Comparison of ENCODE assay signal across 27 cellular contexts in the genomic region with DNA sequence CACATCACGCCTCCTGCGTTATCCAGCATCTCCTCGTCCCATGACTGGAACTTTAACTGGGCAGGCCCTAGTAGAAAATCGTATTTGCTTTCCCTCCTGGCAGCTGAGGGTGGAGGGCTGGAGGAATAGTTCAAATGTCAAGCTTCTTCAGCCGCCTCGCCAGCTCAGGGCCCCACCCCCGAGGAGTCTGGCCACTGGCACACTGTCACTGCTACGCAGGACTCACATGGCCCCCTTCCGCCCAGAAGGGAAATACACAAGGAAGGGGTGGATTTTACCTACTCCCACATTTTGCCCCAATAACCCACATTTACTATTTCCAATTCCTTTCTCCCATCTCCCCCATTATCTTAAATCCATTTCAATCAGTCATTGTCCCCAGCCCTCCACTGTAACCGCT. TPM values are rescaled to one million over a fixed set of nuclear protein-coding genes. Genes with fewer than 3 reads are reported as not detected.
"Had no signal": no experiment of that assay in that cellular context is flagged by ENCODE, and none has a peak within 500 bp of the region (broad histone marks: within the 10 kb centered on the region; RNA-seq: fewer than 3 reads in every experiment).

No MANE protein-coding gene starts in this region.

- H3K4me3 ChIP-seq: body of pancreas, cardiac muscle cell, lower lobe of right lung, stomach, suprapubic skin, tibial nerve had no signal

- H3K27me3 ChIP-seq: body of pancreas, cardiac muscle cell had no signal

- H3K9ac ChIP-seq: parathyroid adenoma had no signal

- H3K4me1 Mint-ChIP-seq: activated B cell treated with CpG ODN at 0.5 μM for 24 hours; activated CD4-positive, alpha-beta T cell treated with anti-CD3 and anti-CD28 coated beads for 36 hours; activated naive CD4-positive, alpha-beta T cell treated with anti-CD3 and anti-CD28 coated beads, Interleukin-2, amount 50 U/mL, for 24 hours; stimulated activated memory B cell treated with anti-CD40 and anti-IgM and Interleukin-4, amounts not matched to agents 10 μg/mL and 1 μg/mL and 100 μg/mL, for 72 hours had no signal

- H3K9me3 Mint-ChIP-seq: activated B cell treated with CpG ODN at 0.5 μM for 24 hours; activated T-helper 1 cell treated with anti-CD3 and anti-CD28 coated beads, Interleukin-12 subunit alpha, Interleukin-12 subunit beta, Interleukin-2, Interleukin-4 antibody, amounts not matched to agents 30 ng/mL and 10 ng/mL and 1 ng/mL, durations not matched to agents 14 hours and 24 hours and 36 hours; T-helper 1 cell treated with Interleukin-12 subunit alpha and Interleukin-12 subunit beta and Interleukin-4 antibody, amounts not matched to agents 30 μg/mL and 1 μg/mL, for 36 hours had no signal

- H3K27ac ChIP-seq: body of pancreas, cardiac muscle cell, lower lobe of right lung, parathyroid adenoma, stomach, suprapubic skin, tibial nerve had no signal

- ATAC-seq: activated CD4-positive, alpha-beta T cell treated with anti-CD3 and anti-CD28 coated beads for 36 hours; activated CD8-positive, alpha-beta T cell treated with anti-CD3 and anti-CD28 coated beads, Interleukin-2, amount 10 ng/mL, durations not matched to agents 7 days and 5 days; body of pancreas; left lobe of liver; naive thymus-derived CD4-positive, alpha-beta T cell; sciatic nerve; stimulated activated memory B cell treated with anti-CD40 and anti-IgM and Interleukin-4, amounts not matched to agents 10 μg/mL and 1 μg/mL and 100 μg/mL, for 72 hours had no signal

- DNase-seq: activated B cell treated with CpG ODN at 0.5 μM for 24 hours; activated CD4-positive, alpha-beta T cell treated with anti-CD3 and anti-CD28 coated beads for 36 hours; activated CD8-positive, alpha-beta T cell treated with anti-CD3 and anti-CD28 coated beads, Interleukin-2, amount 10 ng/mL, durations not matched to agents 7 days and 5 days; activated gamma-delta T cell; anterior cingulate cortex; body of pancreas; cortex of kidney; erythroblast; foreskin melanocyte; hypothalamus; kidney; lower lobe of right lung; naive thymus-derived CD4-positive, alpha-beta T cell; small intestine; stomach; T1000 had no signal

- H2AFZ ChIP-seq: parathyroid adenoma had no signal

- H3K9me3 ChIP-seq: body of pancreas, lower lobe of right lung, stomach, suprapubic skin, tibial nerve had no signal

- H3K36me3 ChIP-seq: cardiac muscle cell, lower lobe of right lung, stomach, suprapubic skin, tibial nerve had no signal

- H3K36me3 Mint-ChIP-seq: activated naive CD4-positive, alpha-beta T cell treated with anti-CD3 and anti-CD28 coated beads, Interleukin-2, amount 50 U/mL, for 24 hours; stimulated activated memory B cell treated with anti-CD40 and anti-IgM and Interleukin-4, amounts not matched to agents 10 μg/mL and 1 μg/mL and 100 μg/mL, for 72 hours had no signal

- H3K79me2 ChIP-seq: parathyroid adenoma had no signal

- H3K4me1 ChIP-seq: body of pancreas, lower lobe of right lung, stomach, suprapubic skin, tibial nerve had no signal

- H3K4me3 Mint-ChIP-seq: activated B cell treated with CpG ODN at 0.5 μM for 24 hours; activated CD4-positive, alpha-beta T cell treated with anti-CD3 and anti-CD28 coated beads for 36 hours; activated CD8-positive, alpha-beta T cell treated with anti-CD3 and anti-CD28 coated beads, Interleukin-2, amount 10 ng/mL, durations not matched to agents 7 days and 5 days; activated naive CD4-positive, alpha-beta T cell treated with anti-CD3 and anti-CD28 coated beads, Interleukin-2, amount 50 U/mL, for 24 hours; activated T-helper 1 cell treated with anti-CD3 and anti-CD28 coated beads, Interleukin-12 subunit alpha, Interleukin-12 subunit beta, Interleukin-2, Interleukin-4 antibody, amounts not matched to agents 30 ng/mL and 10 ng/mL and 1 ng/mL, durations not matched to agents 14 hours and 24 hours and 36 hours; naive thymus-derived CD4-positive, alpha-beta T cell; stimulated activated memory B cell treated with anti-CD40 and anti-IgM and Interleukin-4, amounts not matched to agents 10 μg/mL and 1 μg/mL and 100 μg/mL, for 72 hours; T-helper 1 cell treated with Interleukin-12 subunit alpha and Interleukin-12 subunit beta and Interleukin-4 antibody, amounts not matched to agents 30 μg/mL and 1 μg/mL, for 36 hours had no signal

- FAIRE-seq: endometrium, kidney, small intestine had no signal

- H3K27ac Mint-ChIP-seq: activated B cell treated with CpG ODN at 0.5 μM for 24 hours; activated CD4-positive, alpha-beta T cell treated with anti-CD3 and anti-CD28 coated beads for 36 hours; activated CD8-positive, alpha-beta T cell treated with anti-CD3 and anti-CD28 coated beads, Interleukin-2, amount 10 ng/mL, durations not matched to agents 7 days and 5 days; activated naive CD4-positive, alpha-beta T cell treated with anti-CD3 and anti-CD28 coated beads, Interleukin-2, amount 50 U/mL, for 24 hours; activated T-helper 1 cell treated with anti-CD3 and anti-CD28 coated beads, Interleukin-12 subunit alpha, Interleukin-12 subunit beta, Interleukin-2, Interleukin-4 antibody, amounts not matched to agents 30 ng/mL and 10 ng/mL and 1 ng/mL, durations not matched to agents 14 hours and 24 hours and 36 hours; naive thymus-derived CD4-positive, alpha-beta T cell; stimulated activated memory B cell treated with anti-CD40 and anti-IgM and Interleukin-4, amounts not matched to agents 10 μg/mL and 1 μg/mL and 100 μg/mL, for 72 hours; T-helper 1 cell treated with Interleukin-12 subunit alpha and Interleukin-12 subunit beta and Interleukin-4 antibody, amounts not matched to agents 30 μg/mL and 1 μg/mL, for 36 hours had no signal

RNA-seq across cellular contexts. Expression of a gene that starts 8.6 kb away (rescaled TPM):
- total RNA-seq: body of pancreas, stomach, suprapubic skin had no signal
- polyA plus RNA-seq: naive thymus-derived CD4-positive, alpha-beta T cell; stomach had no signal

RNA-seq across cellular contexts. Expression of a gene that starts 40.1 kb away (rescaled TPM):
- total RNA-seq: activated B cell treated with CpG ODN at 0.5 μM for 24 hours; activated CD8-positive, alpha-beta T cell treated with anti-CD3 and anti-CD28 coated beads, Interleukin-2, amount 10 ng/mL, durations not matched to agents 7 days and 5 days; activated T-helper 1 cell treated with anti-CD3 and anti-CD28 coated beads, Interleukin-12 subunit alpha, Interleukin-12 subunit beta, Interleukin-2, Interleukin-4 antibody, amounts not matched to agents 30 ng/mL and 10 ng/mL and 1 ng/mL, durations not matched to agents 14 hours and 24 hours and 36 hours had no signal
- polyA plus RNA-seq: naive thymus-derived CD4-positive, alpha-beta T cell had no signal
